Comparison of ENCODE assay signal across 1 cellular context in the genomic region with DNA sequence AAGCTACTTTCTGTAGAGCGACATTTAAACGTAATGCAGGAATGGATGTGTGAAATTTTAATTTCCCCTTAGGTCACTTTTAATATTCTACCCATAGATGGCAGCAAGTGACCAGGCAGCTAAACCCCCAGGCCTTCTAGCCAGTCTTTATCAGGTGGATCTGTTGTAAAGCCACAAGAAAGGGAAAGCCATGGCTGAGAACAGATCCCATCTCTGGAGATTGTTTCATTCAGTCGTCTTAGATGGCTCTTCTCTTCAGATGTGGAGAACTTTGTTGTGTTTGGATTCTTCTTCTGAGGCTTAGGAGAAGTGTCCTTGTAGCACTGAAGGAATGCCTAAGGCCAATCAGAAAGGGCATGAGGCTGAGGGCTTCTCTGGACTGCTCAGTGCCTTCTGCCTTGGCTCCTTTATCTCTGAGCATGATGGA.
TF ChIP-seq lines count a peak whose summit lies in the region.

No MANE protein-coding gene starts in this region.

TF ChIP-seq in GM12878, 131 proteins besides CTCF, POLR2A, EP300 and RAD21 (continued from another document):
- TF ChIP-seq, protein P1, sequence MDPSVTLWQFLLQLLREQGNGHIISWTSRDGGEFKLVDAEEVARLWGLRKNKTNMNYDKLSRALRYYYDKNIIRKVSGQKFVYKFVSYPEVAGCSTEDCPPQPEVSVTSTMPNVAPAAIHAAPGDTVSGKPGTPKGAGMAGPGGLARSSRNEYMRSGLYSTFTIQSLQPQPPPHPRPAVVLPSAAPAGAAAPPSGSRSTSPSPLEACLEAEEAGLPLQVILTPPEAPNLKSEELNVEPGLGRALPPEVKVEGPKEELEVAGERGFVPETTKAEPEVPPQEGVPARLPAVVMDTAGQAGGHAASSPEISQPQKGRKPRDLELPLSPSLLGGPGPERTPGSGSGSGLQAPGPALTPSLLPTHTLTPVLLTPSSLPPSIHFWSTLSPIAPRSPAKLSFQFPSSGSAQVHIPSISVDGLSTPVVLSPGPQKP (IDR thresholded peaks at IDR 0.05; ENCODE audit: low read depth, low read length), result no peak
